13 cellular contexts compared by ENCODE assay signal in the genomic region with DNA sequence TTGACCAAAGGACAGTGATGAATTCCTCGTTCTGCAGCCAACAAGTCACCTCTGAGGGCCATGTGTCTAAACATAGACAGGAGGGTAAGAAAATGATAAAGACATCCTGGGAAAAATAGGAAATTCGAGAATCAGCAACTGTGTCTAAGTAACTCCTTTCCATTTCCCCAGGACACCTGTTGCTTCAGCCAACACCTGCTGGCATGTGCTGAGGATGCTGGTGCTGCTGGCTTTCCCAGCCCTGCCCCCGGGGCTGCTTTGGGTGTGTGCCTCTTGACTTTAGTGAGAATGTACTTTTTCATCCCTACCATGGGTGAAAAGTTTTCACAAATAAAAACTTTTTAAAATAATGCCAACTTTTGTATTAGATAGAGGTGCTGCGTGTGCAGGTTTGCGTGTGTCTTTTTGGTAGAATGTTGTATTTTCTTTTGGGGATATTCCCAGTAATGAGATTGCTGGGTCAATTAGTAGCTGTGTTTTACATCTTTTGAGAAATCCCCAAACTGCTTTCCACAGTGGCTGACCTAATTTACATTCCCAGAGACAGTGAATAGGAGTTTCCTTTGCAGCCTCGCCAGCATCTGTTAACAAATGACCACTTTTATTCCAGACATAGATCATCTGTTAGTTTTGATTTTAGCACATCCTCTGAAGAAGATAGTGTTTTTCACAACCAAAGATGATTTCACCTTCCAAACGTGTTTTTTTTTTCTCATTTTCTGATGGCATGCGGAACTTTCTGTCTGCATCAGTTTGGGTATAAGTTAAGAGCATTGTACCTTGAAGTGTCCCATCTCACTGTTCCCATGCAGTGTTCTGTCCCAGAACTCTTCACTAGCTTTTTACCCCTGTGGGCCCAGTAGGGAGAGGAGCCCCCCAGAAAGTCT.
A peak's percentile ranks its signal among the peaks of the same experiment; 100 is the strongest.
DNase-seq lines count a peak whose midpoint lies in the region; ATAC-seq and TF ChIP-seq lines count a peak whose summit lies in the region.
"Had no signal": no experiment of that assay in that cellular context is flagged by ENCODE, and none has a peak within 500 bp of the region (broad histone marks: within the 10 kb centered on the region; RNA-seq: fewer than 3 reads in every experiment).

No MANE protein-coding gene starts in this region.

- H3K27me3 Mint-ChIP-seq in brain = peaks cover 6% of the 10 kb centered on the region

- 48% methylated on average over 6 to 8 of the region's 8 CpGs for WGBS in gastroesophageal sphincter (ENCODE audit: low coverage in 1 of 2), 2 donors

- no peak overlapping the region for H3K4me3 ChIP-seq in gastroesophageal sphincter
- H3K4me3 ChIP-seq: SJSA1 had no signal

- TF ChIP-seq CTCF in brain (conservative IDR thresholded peaks at IDR 0.05) (no peak), gastroesophageal sphincter (IDR thresholded peaks at IDR 0.05) (no peak)

- H3K27ac ChIP-seq in gastroesophageal sphincter = no peak overlapping the region
- H3K27ac ChIP-seq: 22Rv1, SJSA1 had no signal

- TF ChIP-seq POLR2A in gastroesophageal sphincter (IDR thresholded peaks at IDR 0.05) = no peak

- peak; percentile 37 for ATAC-seq in GM21367 (IDR thresholded peaks at IDR 0.05; ENCODE audit: unreplicated experiment)
- peak; percentile 43 for ATAC-seq in HG03066 (IDR thresholded peaks at IDR 0.05; ENCODE audit: low read depth, unreplicated experiment)
- ATAC-seq in gastroesophageal sphincter = no peak

- H3K4me1 ChIP-seq in gastroesophageal sphincter = no peaks in the 10 kb centered on the region
- H3K4me1 ChIP-seq: SJSA1 had no signal

- H3K4me3 Mint-ChIP-seq in brain = peak overlapping the region in 3 of 5 experiments; percentile 38 to 49 (median 49)
- H3K4me3 Mint-ChIP-seq: nephron had no signal

- H3K27me3 ChIP-seq in gastroesophageal sphincter = peaks cover 7% of the 10 kb centered on the region
- H3K27me3 ChIP-seq: SJSA1 had no signal

- H3K27ac Mint-ChIP-seq in brain = no peak overlapping the region
- H3K27ac Mint-ChIP-seq: nephron had no signal

- TF ChIP-seq EP300 in gastroesophageal sphincter (IDR thresholded peaks at IDR 0.05) = no peak

- H3K9me3 Mint-ChIP-seq in brain = peaks cover 0 to 2% (median 0%) of the 10 kb centered on the region in 5 experiments
- H3K9me3 Mint-ChIP-seq: nephron had no signal

- no peaks in the 10 kb centered on the region for H3K36me3 Mint-ChIP-seq in brain

- H3K36me3 ChIP-seq in gastroesophageal sphincter = no peaks in the 10 kb centered on the region
- H3K36me3 ChIP-seq: SJSA1 had no signal

- peaks cover 31% of the 10 kb centered on the region for H3K4me1 Mint-ChIP-seq in brain

- DNase-seq in DMS 273 (lab: John Stamatoyannopoulos, UW; ENCODE audit: unreplicated experiment) (peak; percentile 10), DMS 273 treated with DMSO at 0.1 percent for 48 hours (lab: John Stamatoyannopoulos, UW) (no peak), DMS79 (lab: John Stamatoyannopoulos, UW) (no peak)
- DNase-seq in activated CD8-positive, alpha-beta memory T cell treated with anti-CD3 and anti-CD28 coated beads, Interleukin-2, amount 50 U/mL, for 4 hours = no peak
- DNase-seq: activated CD8-positive, alpha-beta memory T cell treated with anti-CD3 and anti-CD28 coated beads for 24 hours; NCI-H446 treated with DMSO at 0.1 percent for 48 hours had no signal

- no peaks in the 10 kb centered on the region for H3K9me3 ChIP-seq in gastroesophageal sphincter
- H3K9me3 ChIP-seq: SJSA1 had no signal
